ENCODE assay signal across 15 cellular contexts in the genomic region with DNA sequence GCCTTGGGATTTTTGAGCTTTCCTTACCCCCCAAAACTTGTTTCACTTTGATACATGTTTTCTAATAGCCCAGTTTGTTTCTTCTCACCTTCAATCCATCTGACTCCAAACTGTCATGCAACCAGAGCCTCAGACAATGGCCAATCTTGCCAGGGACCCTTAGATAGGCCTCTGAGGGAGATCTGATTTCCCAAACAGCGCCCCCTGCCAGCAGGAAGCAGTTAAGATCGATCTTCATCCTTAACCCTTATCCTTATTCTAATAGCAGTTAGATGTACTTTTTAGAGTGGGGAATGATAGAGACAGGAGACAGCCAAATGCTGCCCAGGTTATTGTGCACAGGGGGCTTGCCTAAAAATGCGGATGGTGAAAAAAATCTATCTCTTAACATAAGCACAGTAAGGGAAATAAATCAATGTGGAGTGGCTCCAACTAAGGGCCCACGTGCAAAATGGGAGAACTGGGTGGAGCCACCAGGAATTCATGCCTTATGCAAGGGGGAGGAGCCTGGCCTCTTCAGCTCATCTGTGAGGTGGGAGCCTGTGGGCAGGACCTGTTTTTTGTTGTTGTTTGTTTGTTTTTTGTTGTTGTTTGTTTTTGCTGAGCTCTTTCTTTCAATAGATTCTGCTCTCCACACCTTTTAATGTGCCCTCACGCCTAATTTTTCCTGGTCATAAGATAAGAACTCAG.
DNase-seq lines count a peak whose midpoint lies in the region; ATAC-seq and TF ChIP-seq lines count a peak whose summit lies in the region.
"Had no signal": no experiment of that assay in that cellular context is flagged by ENCODE, and none has a peak within 500 bp of the region (broad histone marks: within the 10 kb centered on the region; RNA-seq: fewer than 3 reads in every experiment).

No MANE protein-coding gene starts in this region.

- H3K4me2 ChIP-seq in OCI-LY3 (ENCODE audit: low read length) = no peak overlapping the region

- peak; percentile 56 for TF ChIP-seq CTCF in BE2C (IDR thresholded peaks at IDR 0.05; ENCODE audit: low read depth, low read length)
- TF ChIP-seq CTCF in OCI-LY3 (IDR thresholded peaks at IDR 0.05; ENCODE audit: low read depth, low read length) = peak; percentile 27

- H2AFZ ChIP-seq in OCI-LY3 (ENCODE audit: low read depth, low read length) = no peak overlapping the region

- TF ChIP-seq POLR2A in erythroblast (IDR thresholded peaks at IDR 0.05; ENCODE audit: low read length) = no peak

- peak; percentile 71 for ATAC-seq in GM21786 (IDR thresholded peaks at IDR 0.05; ENCODE audit: unreplicated experiment)
- ATAC-seq in GM18858 (IDR thresholded peaks at IDR 0.05; ENCODE audit: unreplicated experiment) = no peak
- no peak for ATAC-seq in HG02763 (IDR thresholded peaks at IDR 0.05; ENCODE audit: unreplicated experiment)
- ATAC-seq: left colon had no signal

- H3K27me3 ChIP-seq in BE2C = no peaks in the 10 kb centered on the region
- no peaks in the 10 kb centered on the region for H3K27me3 ChIP-seq in OCI-LY3 (ENCODE audit: low read depth, low read length)
- H3K27me3 ChIP-seq: esophagus muscularis mucosa had no signal

- H3K9me3 ChIP-seq in BE2C (no peaks in the 10 kb centered on the region), OCI-LY3 (ENCODE audit: insufficient read depth, low read length) (no peaks in the 10 kb centered on the region)
- H3K9me3 ChIP-seq: esophagus muscularis mucosa had no signal

- H3K36me3 ChIP-seq in BE2C (no peaks in the 10 kb centered on the region), OCI-LY3 (replicated peaks; ENCODE audit: low read depth, low read length) (no peaks in the 10 kb centered on the region)
- H3K36me3 ChIP-seq: esophagus muscularis mucosa had no signal

- H3K4me1 ChIP-seq in BE2C = no peaks in the 10 kb centered on the region; the same call in 1 of the 2 replicates
- H3K4me1 ChIP-seq in OCI-LY3 (ENCODE audit: low read length) = no peaks in the 10 kb centered on the region
- H3K4me1 ChIP-seq: esophagus muscularis mucosa had no signal

- H4K20me1 ChIP-seq in OCI-LY3 (ENCODE audit: insufficient read depth, low read length) = no peaks in the 10 kb centered on the region

- H3K79me2 ChIP-seq in OCI-LY3 (ENCODE audit: low read length) = no peaks in the 10 kb centered on the region

- DNase-seq in BE2C = peak; percentile 36
- DNase-seq in erythroblast (lab: John Stamatoyannopoulos, UW) = peak; percentile 1 to 11
- no peak for DNase-seq in Ammon's horn (ENCODE audit: low spot score)
- DNase-seq in EL = no peak
- DNase-seq: activated B cell treated with CpG ODN at 0.5 μM for 24 hours, AML-193, DMS79, left colon, trophoblast cell had no signal

- no peak overlapping the region for H3K9ac ChIP-seq in OCI-LY3 (ENCODE audit: low read length)

- no peak overlapping the region for H3K27ac ChIP-seq in OCI-LY3 (ENCODE audit: low read length)
- H3K27ac ChIP-seq: coronary artery, esophagus muscularis mucosa had no signal

- H3K4me3 ChIP-seq in BE2C (ENCODE audit: low read depth, low read length) (no peak overlapping the region), OCI-LY3 (ENCODE audit: low read length) (no peak overlapping the region)
- H3K4me3 ChIP-seq: coronary artery, esophagus muscularis mucosa had no signal

Comparison
In these comparisons a context has a peak if more than half of its experiments do, and no peak if none do; other contexts are left out.
1. DNase-seq: peak in BE2C (single experiment) and erythroblast (2 of 2); none in Ammon's horn (single experiment) and EL (single experiment).